ENCODE assay signal across 8 cellular contexts in genomic region chr7:5396999-5397656, GRCh38. TPM values are rescaled to one million over a fixed set of nuclear protein-coding genes. Genes with fewer than 3 reads are reported as not detected.
DNase-seq lines count a peak whose midpoint lies in the region; ATAC-seq, FAIRE-seq and TF ChIP-seq lines count a peak whose summit lies in the region.

No MANE protein-coding gene starts in this region.

- H3K4me3 Mint-ChIP-seq in activated CD8-positive, alpha-beta T cell treated with anti-CD3 and anti-CD28 coated beads for 36 hours, result peak overlapping the region; percentile 82
- H3K4me3 Mint-ChIP-seq in naive thymus-derived CD8-positive, alpha-beta T cell, result peak overlapping the region; percentile 76 to 89 (median 84)

- H3K9ac ChIP-seq in H1 (replicated peaks in 1 of 4; ENCODE audit: extremely low read depth in 1 of 4, low read depth in 3 of 4, low read length in 3 of 4) (no peak overlapping the region), stomach smooth muscle (ENCODE audit: low read length in 2 of 2) (peak overlapping the region in 1 of 2 donors; percentile 62)

- peaks cover 32% of the 10 kb centered on the region for H3K4me1 Mint-ChIP-seq in activated CD8-positive, alpha-beta T cell treated with anti-CD3 and anti-CD28 coated beads for 36 hours (ENCODE audit: low read depth)
- peaks cover 11 to 40% (median 38%) of the 10 kb centered on the region in 4 donors for H3K4me1 Mint-ChIP-seq in naive thymus-derived CD8-positive, alpha-beta T cell

- no peak overlapping the region for H3K14ac ChIP-seq in H1 (ENCODE audit: insufficient read length)

- H3K9me3 Mint-ChIP-seq in activated CD8-positive, alpha-beta T cell treated with anti-CD3 and anti-CD28 coated beads for 36 hours, result no peaks in the 10 kb centered on the region
- no peaks in the 10 kb centered on the region for H3K9me3 Mint-ChIP-seq in naive thymus-derived CD8-positive, alpha-beta T cell

- DNase-seq in NCI-H460 (ENCODE audit: extremely low read depth, low read depth) (peak; percentile 97), H1 (ENCODE audit: low read depth in 1 of 2, low spot score in 2 of 2) (no peak), D721Med (ENCODE audit: insufficient read length, low spot score) (no peak)
- peak; percentile 95 for DNase-seq in activated CD8-positive, alpha-beta T cell treated with anti-CD3 and anti-CD28 coated beads for 36 hours
- DNase-seq in naive thymus-derived CD8-positive, alpha-beta T cell, result peak; percentile 72 to 95 (median 90)

- H2BK15ac ChIP-seq in H1 (ENCODE audit: low read length), result no peak overlapping the region

- H3K23me2 ChIP-seq in H1 (ENCODE audit: low read depth, low read length), result no peaks in the 10 kb centered on the region

- peak; percentile 91 for ATAC-seq in GM18498 (IDR thresholded peaks at IDR 0.05; ENCODE audit: unreplicated experiment)
- peak; percentile 85 for ATAC-seq in HG02852 (IDR thresholded peaks at IDR 0.05; ENCODE audit: unreplicated experiment)
- peak; percentile 91 for ATAC-seq in activated CD8-positive, alpha-beta T cell treated with anti-CD3 and anti-CD28 coated beads for 36 hours
- ATAC-seq in naive thymus-derived CD8-positive, alpha-beta T cell, result peak; percentile 92

- no peak overlapping the region for H3K56ac ChIP-seq in H1 (replicated peaks; ENCODE audit: insufficient read length, low read depth, low read length)

- H3K4me3 ChIP-seq in H1 (ENCODE audit: extremely low read depth in 1 of 4, insufficient read depth in 2 of 4, low read depth in 3 of 4, low read length in 4 of 4) (no peak overlapping the region), stomach smooth muscle (ENCODE audit: low read length in 2 of 2) (peak overlapping the region; percentile 25 to 61)

- CTCF ChIA-PET in activated CD8-positive, alpha-beta T cell treated with anti-CD3 and anti-CD28 coated beads for 36 hours (lab: Charles Lee), result interaction anchor here (0.7 to 2.8 kb wide), 14 partner anchors 8 to 706 kb away, joined by 3 to 13 read pairs (median 4); no protein-coding TSS in a partner anchor
- CTCF ChIA-PET in H1 (lab: Charles Lee; ENCODE audit: partially characterized antibody), result interaction anchor here (1.0 to 1.5 kb wide), 3 partner anchors 32 to 74 kb away, joined by 3 to 7 read pairs (median 3); no protein-coding TSS in a partner anchor

- no peak for TF ChIP-seq EP300 in H1 (IDR thresholded peaks at IDR 0.05; ENCODE audit: borderline replicate concordance in 1 of 2, low read depth in 2 of 2, low read length in 2 of 2)

- no peak overlapping the region for H2AFZ ChIP-seq in H1 (ENCODE audit: low read length)

- no peak overlapping the region for H4K5ac ChIP-seq in H1 (ENCODE audit: insufficient read length, low read depth, low read length)

- no peak overlapping the region for H2BK12ac ChIP-seq in H1 (ENCODE audit: low read depth, low read length)

- no peak for TF ChIP-seq RAD21 in H1 (IDR thresholded peaks at IDR 0.05 in 1 of 2, conservative IDR thresholded peaks at IDR 0.05 in 1 of 2; ENCODE audit: low read depth in 2 of 2, low read length in 2 of 2)

- H4K8ac ChIP-seq in H1 (ENCODE audit: extremely low read depth, insufficient read depth, low read length), result no peak overlapping the region; the same call in 1 of the 2 replicates

- no peak overlapping the region for H3K23ac ChIP-seq in H1 (ENCODE audit: insufficient read length)

- H3K79me2 ChIP-seq in H1 (ENCODE audit: control insufficient read depth in 1 of 2, insufficient read depth in 2 of 2, low read length in 2 of 2), result no peaks in the 10 kb centered on the region

- no peak overlapping the region; the same call in 1 of the 2 replicates for H3K18ac ChIP-seq in H1 (ENCODE audit: extremely low read depth, low read length)

- no peak for FAIRE-seq in H1 (lab: Jason Lieb, UNC)
- FAIRE-seq in D721Med (lab: Jason Lieb, UNC), result no peak

- no peak overlapping the region for H2BK5ac ChIP-seq in H1 (ENCODE audit: low read depth, low read length)

- no peak overlapping the region for H2AK5ac ChIP-seq in H1 (ENCODE audit: low read depth, low read length)

- intact Hi-C loops in activated CD8-positive, alpha-beta T cell treated with anti-CD3 and anti-CD28 coated beads for 36 hours (cut with micrococcal nuclease), result no loop called here

- no peak overlapping the region for H4K91ac ChIP-seq in H1 (replicated peaks; ENCODE audit: insufficient read length, low read length)

- POLR2A ChIA-PET in activated CD8-positive, alpha-beta T cell treated with anti-CD3 and anti-CD28 coated beads for 36 hours (lab: Charles Lee), result interaction anchor here (0.6 to 1.6 kb wide), 10 partner anchors 14 to 129 kb away, joined by 3 to 6 read pairs (median 4); no protein-coding TSS in a partner anchor
- POLR2A ChIA-PET in H1 (lab: Charles Lee; ENCODE audit: partially characterized antibody), result interaction anchor here (0.6 to 2.2 kb wide), 7 partner anchors 8 to 32 kb away, joined by 3 to 7 read pairs (median 4); no protein-coding TSS in a partner anchor
- POLR2A ChIA-PET in naive thymus-derived CD8-positive, alpha-beta T cell (lab: Charles Lee), result interaction anchor here (0.5 to 1.9 kb wide), 16 partner anchors 10 to 426 kb away, joined by 3 to 14 read pairs (median 3); no protein-coding TSS in a partner anchor

- TF ChIP-seq CTCF in activated CD8-positive, alpha-beta T cell treated with anti-CD3 and anti-CD28 coated beads for 36 hours (IDR thresholded peaks at IDR 0.05), result no peak
- TF ChIP-seq CTCF in H1 (IDR thresholded peaks at IDR 0.05; ENCODE audit: control extremely low read depth in 1 of 3, insufficient read depth in 1 of 3, low read depth in 1 of 3, low read length in 3 of 3) (no peak), D721Med (IDR thresholded peaks at IDR 0.05; ENCODE audit: insufficient read depth, missing control alignments) (no peak)

- H3K9me3 ChIP-seq in H1 (ENCODE audit: insufficient read depth in 2 of 2, low read depth in 1 of 2, low read length in 1 of 2) (no peaks in the 10 kb centered on the region), stomach smooth muscle (ENCODE audit: control insufficient read depth in 2 of 2, low read length in 2 of 2) (no peaks in the 10 kb centered on the region)

- WGBS in H1 (ENCODE audit: extremely low coverage in 1 of 2, insufficient coverage in 1 of 2, insufficient read length in 1 of 2, insufficient replicate concordance in 2 of 2, low coverage in 1 of 2, low lambda C conversion rate in 2 of 2, missing lambda C conversion rate in 1 of 2), 2 experiments, result 88% methylated on average over 30 of the region's 30 CpGs; no CpG with 5 or more reads in 1 of the 2 experiments

- peaks cover 17% of the 10 kb centered on the region for H3K36me3 Mint-ChIP-seq in activated CD8-positive, alpha-beta T cell treated with anti-CD3 and anti-CD28 coated beads for 36 hours (ENCODE audit: low read depth)
- peaks cover 0 to 20% (median 10%) of the 10 kb centered on the region in 3 donors for H3K36me3 Mint-ChIP-seq in naive thymus-derived CD8-positive, alpha-beta T cell

- H3K4me1 ChIP-seq in H1 (replicated peaks in 1 of 4; ENCODE audit: control insufficient read depth in 3 of 4, insufficient read depth in 4 of 4, low read length in 3 of 4), result no peaks in the 10 kb centered on the region
- H3K4me1 ChIP-seq in stomach smooth muscle (ENCODE audit: control insufficient read depth, insufficient read depth, low read length), result peaks cover 33% of the 10 kb centered on the region

- no peak overlapping the region for H2BK120ac ChIP-seq in H1 (replicated peaks; ENCODE audit: low read depth, low read length)

- no peaks in the 10 kb centered on the region for H3K27me3 Mint-ChIP-seq in activated CD8-positive, alpha-beta T cell treated with anti-CD3 and anti-CD28 coated beads for 36 hours
- no peaks in the 10 kb centered on the region for H3K27me3 Mint-ChIP-seq in naive thymus-derived CD8-positive, alpha-beta T cell

- no peak overlapping the region for H3K27ac ChIP-seq in H1 (ENCODE audit: low read depth, low read length)
- H3K27ac ChIP-seq in stomach smooth muscle (ENCODE audit: low read length), result peak overlapping the region; percentile 62

- no peaks in the 10 kb centered on the region for H3K79me1 ChIP-seq in H1 (ENCODE audit: low read depth, low read length)

- H3K4me2 ChIP-seq in H1 (ENCODE audit: insufficient read depth in 1 of 2, low read depth in 2 of 2, low read length in 2 of 2), result no peak overlapping the region

- peak overlapping the region; percentile 92 for H3K27ac Mint-ChIP-seq in activated CD8-positive, alpha-beta T cell treated with anti-CD3 and anti-CD28 coated beads for 36 hours
- H3K27ac Mint-ChIP-seq in naive thymus-derived CD8-positive, alpha-beta T cell, result peak overlapping the region; percentile 85 to 97 (median 92)

- H4K20me1 ChIP-seq in H1 (replicated peaks in 1 of 2; ENCODE audit: control insufficient read depth in 1 of 2, insufficient read depth in 2 of 2, low read length in 2 of 2), result peaks cover 0 to 2% of the 10 kb centered on the region in 2 experiments

- H3K27me3 ChIP-seq in H1 (replicated peaks in 1 of 4; ENCODE audit: control insufficient read depth in 3 of 4, extremely low read depth in 1 of 4, insufficient read depth in 3 of 4, low read length in 3 of 4), result no peaks in the 10 kb centered on the region
- no peaks in the 10 kb centered on the region for H3K27me3 ChIP-seq in stomach smooth muscle (ENCODE audit: control insufficient read depth in 1 of 2, insufficient read depth in 2 of 2, low read length in 2 of 2)

- H3K36me3 ChIP-seq in H1 (ENCODE audit: control insufficient read depth in 2 of 4, insufficient read depth in 4 of 4, low read length in 3 of 4), result no peaks in the 10 kb centered on the region
- peaks cover 15 to 19% of the 10 kb centered on the region in 2 donors for H3K36me3 ChIP-seq in stomach smooth muscle (ENCODE audit: control insufficient read depth in 2 of 2, insufficient read depth in 2 of 2, low read length in 2 of 2)

- no peak overlapping the region for H3K4ac ChIP-seq in H1 (replicated peaks; ENCODE audit: insufficient read length, low read depth, low read length)

- H2BK20ac ChIP-seq in H1 (ENCODE audit: low read length), result no peak overlapping the region

- TF ChIP-seq POLR2A in H1 (IDR thresholded peaks at IDR 0.05; ENCODE audit: control extremely low read depth in 1 of 2, low read depth in 2 of 2, low read length in 2 of 2), result no peak

RNA-seq across cellular contexts. Expression of gene TNRC18, which starts 26.5 kb away (rescaled TPM):
- total RNA-seq in NCI-H460 (2014; rRNA removed; shearing (Covaris generic)), result 69.8 and 80.4 TPM in 2 replicates
- 59.3 and 85.9 TPM in 2 replicates for polyA plus RNA-seq in NCI-H460 (2014; cell fraction: nucleus; rRNA removed)
- total RNA-seq in activated CD8-positive, alpha-beta T cell treated with anti-CD3 and anti-CD28 coated beads for 36 hours, result 10 to 100 TPM; 43.8 to 44.2 TPM
- 8.6 and 9.9 TPM in 2 replicates for total RNA-seq in H1 (2021; fragmentation: NEBNext Ultra II Directional; extraction: Animal tissue kit (Norgen Biotek cat#: 25700))
- 1.7 and 3.2 TPM in 2 replicates for polyA plus RNA-seq in H1 (2011; rRNA removed)
- 2.3 TPM for polyA plus RNA-seq in H1 (2011; cell fraction: cytosol; rRNA removed)
- polyA plus RNA-seq in H1 (2011; cell fraction: nucleus; rRNA removed), result 6.3 TPM
- polyA plus RNA-seq in H1 (2012, experiment 1 of 2), result 6.6 to 8.1 TPM (median 7.1 TPM) in 4 replicates
- polyA plus RNA-seq in H1 (2012, experiment 2 of 2), result 6.2 TPM
- polyA plus RNA-seq in H1 (2013, experiment 1 of 2), result 7.2 TPM
- polyA plus RNA-seq in H1 (2013, experiment 2 of 2), result 6.0 TPM
- 2.0 and 2.7 TPM in 2 replicates for polyA minus RNA-seq in H1 (2011; rRNA and poly(A)+ RNA removed)
- polyA minus RNA-seq in H1 (2011; cell fraction: cytosol; rRNA and poly(A)+ RNA removed), result 9.5 TPM
- polyA minus RNA-seq in H1 (2011; cell fraction: nucleus; rRNA and poly(A)+ RNA removed), result 2.5 TPM
- total RNA-seq in naive thymus-derived CD8-positive, alpha-beta T cell, result 10 to 100 TPM; 41.0 to 42.7 TPM
- 1 to 10 TPM in 2 of 3 donors, under 1 TPM in 1; 0.59 to 1.6 (median 1.0) TPM for polyA plus RNA-seq in naive thymus-derived CD8-positive, alpha-beta T cell

Comparison
In these comparisons a context has a peak if more than half of its experiments do, and no peak if none do; other contexts are left out.
1. DNase-seq: peak in NCI-H460 (single experiment), activated CD8-positive, alpha-beta T cell treated with anti-CD3 and anti-CD28 coated beads for 36 hours (single experiment) and naive thymus-derived CD8-positive, alpha-beta T cell (10 of 10); none in H1 (0 of 2) and D721Med (single experiment).
2. H3K4me3 ChIP-seq: peak in stomach smooth muscle (2 of 2); none in H1 (0 of 4).
3. Peak in every context shown above with its lines, with median percentiles within 50 percentile points of each other: ATAC-seq.